Comparison of ENCODE assay signal across 1 cellular context in genomic region chr2:149380205-149380604, GRCh38.
TF ChIP-seq lines count a peak whose summit lies in the region.

No MANE protein-coding gene starts in this region.

TF ChIP-seq in WTC11, 78 proteins besides CTCF, POLR2A, EP300 and RAD21 (continued from another document):
- TF ChIP-seq AFF4 (CRISPR knock-in tag; IDR thresholded peaks at IDR 0.05; ENCODE audit: borderline replicate concordance): no peak
TF ChIP-seq in WTC11: peak in this region for 0.
